13 cellular contexts compared by ENCODE assay signal in genomic region chr11:47573321-47573720, GRCh38. TPM values are rescaled to one million over a fixed set of nuclear protein-coding genes. Genes with fewer than 3 reads are reported as not detected.
DNase-seq lines count a peak whose midpoint lies in the region; ATAC-seq, FAIRE-seq and TF ChIP-seq lines count a peak whose summit lies in the region.
"Had no signal": no experiment of that assay in that cellular context is flagged by ENCODE, and none has a peak within 500 bp of the region (broad histone marks: within the 10 kb centered on the region; RNA-seq: fewer than 3 reads in every experiment).

No MANE protein-coding gene starts in this region.

- peaks cover 46% of the 10 kb centered on the region for H3K79me2 ChIP-seq in keratinocyte (ENCODE audit: control insufficient read depth, insufficient read depth, low read length)

- no peak overlapping the region for H3K27ac Mint-ChIP-seq in chondrocyte (ENCODE audit: unreplicated experiment)
- H3K27ac Mint-ChIP-seq: activated CD8-positive, alpha-beta T cell treated with anti-CD3 and anti-CD28 coated beads for 36 hours had no signal

- DNase-seq in chondrocyte (ENCODE audit: low spot score): peak; percentile 48
- DNase-seq in keratinocyte (ENCODE audit: low read depth, low spot score): no peak
- peak; percentile 71 for DNase-seq in superior temporal gyrus (ENCODE audit: extremely low spot score)
- DNase-seq in HEK293T (ENCODE audit: extremely low spot score): no peak
- no peak for DNase-seq in left colon
- DNase-seq: activated CD8-positive, alpha-beta T cell treated with anti-CD3 and anti-CD28 coated beads for 36 hours; colonic mucosa; glutamatergic neuron; islet precursor cell; NCI-H1694 treated with DMSO at 0.1 percent for 48 hours; stomach had no signal

- peak overlapping the region in 1 of 3 experiments; percentile 11 for H3K4me3 ChIP-seq in keratinocyte (ENCODE audit: control insufficient read depth in 2 of 3, extremely low read depth in 1 of 3, insufficient read depth in 2 of 3, low read depth in 1 of 3, low read length in 3 of 3)
- H3K4me3 ChIP-seq: colonic mucosa, pancreas, stomach had no signal

- H3K4me1 ChIP-seq in keratinocyte (ENCODE audit: control insufficient read depth, extremely low read depth, insufficient read depth, low read length): peaks cover 40% of the 10 kb centered on the region

- CTCF ChIA-PET in HEK293T (lab: Yijun Ruan, JAX): no interaction called here

- H3K27me3 Mint-ChIP-seq in chondrocyte (ENCODE audit: low read depth): no peaks in the 10 kb centered on the region
- H3K27me3 Mint-ChIP-seq: activated CD8-positive, alpha-beta T cell treated with anti-CD3 and anti-CD28 coated beads for 36 hours had no signal

- H2AFZ ChIP-seq in keratinocyte (ENCODE audit: control insufficient read depth, low read length): no peak overlapping the region

- TF ChIP-seq CTCF in chondrocyte (IDR thresholded peaks at IDR 0.05) (no peak), keratinocyte (optimal IDR thresholded peaks at IDR 0.05 in 1 of 3, IDR thresholded peaks at IDR 0.05 in 1 of 3, conservative IDR thresholded peaks at IDR 0.05 in 1 of 3; ENCODE audit: extremely low read depth in 1 of 3, insufficient read depth in 2 of 3, low read length in 3 of 3) (no peak)

- H3K9ac ChIP-seq in keratinocyte (ENCODE audit: control insufficient read depth, extremely low read depth, insufficient read depth, low read length): no peak overlapping the region

- H4K20me1 ChIP-seq in keratinocyte (ENCODE audit: control insufficient read depth, extremely low read depth, insufficient read depth, low read length): peaks cover 9% of the 10 kb centered on the region

- H3K27ac ChIP-seq in keratinocyte (ENCODE audit: control insufficient read depth, insufficient read depth, low read length): peak overlapping the region; percentile 3
- H3K27ac ChIP-seq: C4-2B, colonic mucosa, pancreas, stomach had no signal

- no peaks in the 10 kb centered on the region for H3K9me3 ChIP-seq in keratinocyte (ENCODE audit: control insufficient read depth, low read depth, low read length)
- H3K9me3 ChIP-seq: colonic mucosa, pancreas, stomach had no signal

- dilution Hi-C loops in keratinocyte (cut with MboI; ENCODE audit: extremely low pct_ligation_motif_present, low sequenced_read_pairs): no loop called here

- H3K9me3 Mint-ChIP-seq in chondrocyte (ENCODE audit: low read depth): no peaks in the 10 kb centered on the region
- H3K9me3 Mint-ChIP-seq: activated CD8-positive, alpha-beta T cell treated with anti-CD3 and anti-CD28 coated beads for 36 hours had no signal

- no peak for FAIRE-seq in keratinocyte (lab: Jason Lieb, UNC)
- FAIRE-seq: pancreas had no signal

- peaks cover 6 to 30% of the 10 kb centered on the region in 2 experiments for H3K36me3 ChIP-seq in keratinocyte (ENCODE audit: control insufficient read depth in 2 of 2, extremely low read depth in 1 of 2, insufficient read depth in 2 of 2, low read length in 2 of 2)

- H3K4me2 ChIP-seq in keratinocyte (ENCODE audit: control insufficient read depth, extremely low read depth, insufficient read depth, low read depth, low read length): no peak overlapping the region

- peaks cover 10% of the 10 kb centered on the region for H3K36me3 Mint-ChIP-seq in chondrocyte (ENCODE audit: low read depth)

- POLR2A ChIA-PET in HEK293T (lab: Yijun Ruan, JAX): interaction anchor here (1.2 kb wide), 1 partner anchor 8 kb away, joined by 8 read pairs; the partner anchor contains the start of gene PTPMT1

- peaks cover 40% of the 10 kb centered on the region for H3K4me1 Mint-ChIP-seq in chondrocyte (ENCODE audit: low read depth)

- no peaks in the 10 kb centered on the region for H3K27me3 ChIP-seq in keratinocyte (ENCODE audit: control insufficient read depth, extremely low read depth, insufficient read depth, low read length)
- H3K27me3 ChIP-seq: colonic mucosa, pancreas, stomach had no signal

- ATAC-seq in left colon: no peak
- ATAC-seq: activated CD8-positive, alpha-beta T cell treated with anti-CD3 and anti-CD28 coated beads for 36 hours; pancreas had no signal

- H3K9me1 ChIP-seq in keratinocyte (ENCODE audit: control insufficient read depth, extremely low read depth, insufficient read depth, low read length): peaks cover 3% of the 10 kb centered on the region

- H3K4me3 Mint-ChIP-seq in chondrocyte (ENCODE audit: unreplicated experiment): no peak overlapping the region
- H3K4me3 Mint-ChIP-seq: activated CD8-positive, alpha-beta T cell treated with anti-CD3 and anti-CD28 coated beads for 36 hours had no signal

- intact Hi-C loops in left colon (cut with DNase I, micrococcal nuclease): no loop called here

TF ChIP-seq in HEK293T, 16 proteins besides CTCF, POLR2A, EP300 and RAD21 (continues in another document):
- TF ChIP-seq FOXA1 (IDR thresholded peaks at IDR 0.05): no peak
- no peak for TF ChIP-seq LEF1 (IDR thresholded peaks at IDR 0.05; ENCODE audit: borderline replicate concordance)
- TF ChIP-seq L3MBTL2 (conservative IDR thresholded peaks at IDR 0.05): no peak
- TF ChIP-seq FOXK2 (IDR thresholded peaks at IDR 0.05): no peak
- TF ChIP-seq SP1 (IDR thresholded peaks at IDR 0.05): no peak
- no peak for TF ChIP-seq ARNT (IDR thresholded peaks at IDR 0.05)
- no peak for TF ChIP-seq BHLHE40 (IDR thresholded peaks at IDR 0.05; ENCODE audit: borderline replicate concordance)
- no peak for TF ChIP-seq FOXM1 (IDR thresholded peaks at IDR 0.05; ENCODE audit: borderline replicate concordance)
- TF ChIP-seq HDGF (IDR thresholded peaks at IDR 0.05; ENCODE audit: borderline replicate concordance): no peak
- TF ChIP-seq, protein P1, sequence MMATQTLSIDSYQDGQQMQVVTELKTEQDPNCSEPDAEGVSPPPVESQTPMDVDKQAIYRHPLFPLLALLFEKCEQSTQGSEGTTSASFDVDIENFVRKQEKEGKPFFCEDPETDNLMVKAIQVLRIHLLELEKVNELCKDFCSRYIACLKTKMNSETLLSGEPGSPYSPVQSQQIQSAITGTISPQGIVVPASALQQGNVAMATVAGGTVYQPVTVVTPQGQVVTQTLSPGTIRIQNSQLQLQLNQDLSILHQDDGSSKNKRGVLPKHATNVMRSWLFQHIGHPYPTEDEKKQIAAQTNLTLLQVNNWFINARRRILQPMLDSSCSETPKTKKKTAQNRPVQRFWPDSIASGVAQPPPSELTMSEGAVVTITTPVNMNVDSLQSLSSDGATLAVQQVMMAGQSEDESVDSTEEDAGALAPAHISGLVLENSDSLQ (IDR thresholded peaks at IDR 0.05): no peak
- no peak for TF ChIP-seq NFRKB (IDR thresholded peaks at IDR 0.05)

RNA-seq across cellular contexts. Expression of gene KBTBD4, which starts 5.4 kb away (rescaled TPM):
- 11.1 to 16.5 TPM (median 12.9 TPM) in 3 replicates for total RNA-seq in chondrocyte
- 14.0 to 17.1 TPM (median 15.4 TPM) in 3 replicates for polyA plus RNA-seq in keratinocyte
- polyA plus RNA-seq in keratinocyte (2011; ENCODE audit: low read depth): 1.9 TPM
- 10.1 and 13.5 TPM in 2 replicates for polyA plus RNA-seq in keratinocyte (2011; cell fraction: cytosol; rRNA removed)
- 14.4 and 15.7 TPM in 2 replicates for polyA plus RNA-seq in keratinocyte (2011; cell fraction: nucleus; rRNA removed)
- polyA plus RNA-seq in keratinocyte (2012; ENCODE audit: low replicate concordance): 9.6 and 14.2 TPM in 2 replicates
- 18.0 to 22.9 TPM (median 22.1 TPM) in 3 replicates for polyA minus RNA-seq in keratinocyte
- 12.3 TPM for polyA minus RNA-seq in keratinocyte (2011; cell fraction: cytosol; rRNA and poly(A)+ RNA removed)
- 8.1 and 10.9 TPM in 2 replicates for polyA minus RNA-seq in keratinocyte (2011; cell fraction: nucleus; rRNA and poly(A)+ RNA removed)
- total RNA-seq in left colon: 10 to 100 TPM; 11.7 to 14.9 TPM

RNA-seq across cellular contexts. Expression of gene NDUFS3, which starts 5.6 kb away (rescaled TPM):
- total RNA-seq in chondrocyte: 63.6 to 102 TPM (median 70.3 TPM) in 3 replicates
- polyA plus RNA-seq in keratinocyte: 102 to 119 TPM (median 107 TPM) in 3 replicates
- polyA plus RNA-seq in keratinocyte (2011; ENCODE audit: low read depth): 56.1 TPM
- polyA plus RNA-seq in keratinocyte (2011; cell fraction: cytosol; rRNA removed): 93.2 and 103 TPM in 2 replicates
- polyA plus RNA-seq in keratinocyte (2011; cell fraction: nucleus; rRNA removed): 97.2 and 130 TPM in 2 replicates
- polyA plus RNA-seq in keratinocyte (2012; ENCODE audit: low replicate concordance): 58.5 and 80.9 TPM in 2 replicates
- polyA minus RNA-seq in keratinocyte: 34.7 to 79.7 TPM (median 67.5 TPM) in 3 replicates
- polyA minus RNA-seq in keratinocyte (2011; cell fraction: cytosol; rRNA and poly(A)+ RNA removed): 49.5 TPM
- polyA minus RNA-seq in keratinocyte (2011; cell fraction: nucleus; rRNA and poly(A)+ RNA removed): 13.8 and 16.4 TPM in 2 replicates
- total RNA-seq in left colon: 100 to 1,000 TPM; 180 to 246 TPM

RNA-seq across cellular contexts. Expression of gene PTPMT1, which starts 7.9 kb away (rescaled TPM):
- total RNA-seq in chondrocyte (40.4 to 48.8 TPM (median 43.5 TPM) in 3 replicates), left colon (10 to 100 TPM; 28.9 to 29.5 TPM)
- polyA plus RNA-seq in keratinocyte: 64.9 to 78.1 TPM (median 74.4 TPM) in 3 replicates
- 89.3 TPM for polyA plus RNA-seq in keratinocyte (2011; ENCODE audit: low read depth)
- polyA plus RNA-seq in keratinocyte (2011; cell fraction: cytosol; rRNA removed): 64.6 and 69.2 TPM in 2 replicates
- 27.6 and 33.0 TPM in 2 replicates for polyA plus RNA-seq in keratinocyte (2011; cell fraction: nucleus; rRNA removed)
- polyA plus RNA-seq in keratinocyte (2012; ENCODE audit: low replicate concordance): 70.5 and 88.5 TPM in 2 replicates
- 30.7 to 37.6 TPM (median 32.9 TPM) in 3 replicates for polyA minus RNA-seq in keratinocyte
- polyA minus RNA-seq in keratinocyte (2011; cell fraction: cytosol; rRNA and poly(A)+ RNA removed): 54.3 TPM
- 11.2 and 12.6 TPM in 2 replicates for polyA minus RNA-seq in keratinocyte (2011; cell fraction: nucleus; rRNA and poly(A)+ RNA removed)

RNA-seq across cellular contexts. Expression of gene FAM180B, which starts 13.2 kb away (rescaled TPM):
- total RNA-seq in chondrocyte (not detected in 3 replicates), left colon (under 1 TPM in 1 of 2 donors, not detected in 1; 0.42 TPM)
- 0.06 TPM in 1 of 3 replicates, not detected in the others for polyA plus RNA-seq in keratinocyte
- not detected for polyA plus RNA-seq in keratinocyte (2011; ENCODE audit: low read depth)
- polyA plus RNA-seq in keratinocyte (2011; cell fraction: cytosol; rRNA removed): not detected in 2 replicates
- not detected in 2 replicates for polyA plus RNA-seq in keratinocyte (2011; cell fraction: nucleus; rRNA removed)
- polyA plus RNA-seq in keratinocyte (2012; ENCODE audit: low replicate concordance): not detected in 2 replicates
- not detected in 3 replicates for polyA minus RNA-seq in keratinocyte
- polyA minus RNA-seq in keratinocyte (2011; cell fraction: cytosol; rRNA and poly(A)+ RNA removed): not detected
- not detected in 2 replicates for polyA minus RNA-seq in keratinocyte (2011; cell fraction: nucleus; rRNA and poly(A)+ RNA removed)
- total RNA-seq: activated CD8-positive, alpha-beta T cell treated with anti-CD3 and anti-CD28 coated beads for 36 hours; colonic mucosa had no signal
- polyA plus RNA-seq: pancreas, stomach had no signal

RNA-seq across cellular contexts. Expression of gene CELF1, which starts 20.4 kb away (rescaled TPM):
- 82.2 to 90.2 TPM (median 87.7 TPM) in 3 replicates for total RNA-seq in chondrocyte
- 90.9 to 110 TPM (median 100 TPM) in 3 replicates for polyA plus RNA-seq in keratinocyte
- polyA plus RNA-seq in keratinocyte (2011; ENCODE audit: low read depth): 27.0 TPM
- 49.7 and 72.9 TPM in 2 replicates for polyA plus RNA-seq in keratinocyte (2011; cell fraction: cytosol; rRNA removed)
- polyA plus RNA-seq in keratinocyte (2011; cell fraction: nucleus; rRNA removed): 186 and 213 TPM in 2 replicates
- polyA plus RNA-seq in keratinocyte (2012; ENCODE audit: low replicate concordance): 27.9 and 50.7 TPM in 2 replicates
- 157 to 238 TPM (median 161 TPM) in 3 replicates for polyA minus RNA-seq in keratinocyte
- polyA minus RNA-seq in keratinocyte (2011; cell fraction: cytosol; rRNA and poly(A)+ RNA removed): 79.4 TPM
- 119 and 249 TPM in 2 replicates for polyA minus RNA-seq in keratinocyte (2011; cell fraction: nucleus; rRNA and poly(A)+ RNA removed)
- 10 to 100 TPM; 70.6 to 93.1 TPM for total RNA-seq in left colon

Comparison
In these comparisons a context has a peak if more than half of its experiments do, and no peak if none do; other contexts are left out.
1. DNase-seq: peak in chondrocyte (single experiment) and superior temporal gyrus (single experiment); none in keratinocyte (single experiment), HEK293T (single experiment) and left colon (0 of 2).